In the genomic region with DNA sequence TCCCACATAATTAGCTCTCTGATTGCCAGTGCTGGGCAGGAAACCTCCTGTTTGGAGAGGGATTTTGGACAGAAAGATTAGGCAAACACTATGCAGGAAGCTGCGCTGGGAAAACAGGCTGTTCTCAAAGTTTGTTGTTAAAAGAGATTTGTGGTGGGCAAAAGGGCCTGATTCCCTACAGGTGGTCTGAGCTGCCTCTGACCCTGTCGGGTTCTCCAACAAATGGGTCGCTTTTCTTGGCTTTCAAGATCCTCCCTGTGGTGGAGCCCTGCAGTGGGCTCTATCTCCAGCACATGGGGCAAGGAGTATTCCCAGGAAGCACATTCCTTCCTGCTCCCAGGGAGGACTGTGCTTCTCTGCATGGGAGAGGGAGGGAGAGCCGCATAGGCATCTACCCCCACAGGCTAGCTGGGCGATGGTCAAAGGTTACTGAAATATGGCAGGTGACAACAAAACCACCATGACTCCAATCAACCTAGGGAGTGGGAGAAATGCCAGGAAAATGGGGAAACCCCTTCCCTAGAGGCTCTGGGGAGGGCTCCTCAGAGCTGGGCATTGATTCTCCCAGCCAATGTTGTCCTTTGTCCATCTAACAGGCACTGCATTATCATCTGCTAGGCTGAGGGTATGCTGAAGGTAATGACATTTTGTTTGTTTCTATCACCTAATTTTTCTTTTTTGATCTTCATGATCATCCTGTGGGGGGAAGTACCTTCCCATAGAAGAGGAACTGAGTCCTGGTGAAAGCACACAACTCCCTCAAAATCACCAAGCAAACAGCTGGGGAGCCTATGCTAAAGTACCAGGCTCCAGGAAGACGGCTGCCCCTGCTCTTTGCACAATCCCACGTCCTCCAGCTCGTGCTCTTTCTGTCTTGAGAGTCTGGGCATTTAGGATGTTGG, we compare ENCODE assay signal across 14 cellular contexts.
DNase-seq lines count a peak whose midpoint lies in the region; ATAC-seq, FAIRE-seq and TF ChIP-seq lines count a peak whose summit lies in the region.
"Had no signal": no experiment of that assay in that cellular context is flagged by ENCODE, and none has a peak within 500 bp of the region (broad histone marks: within the 10 kb centered on the region; RNA-seq: fewer than 3 reads in every experiment).

No MANE protein-coding gene starts in this region.

- H3K36me3 ChIP-seq in esophagus muscularis mucosa (no peaks in the 10 kb centered on the region), pancreas (no peaks in the 10 kb centered on the region)

- H3K4me3 ChIP-seq in esophagus muscularis mucosa (no peak overlapping the region), pancreas (no peak overlapping the region), coronary artery (no peak overlapping the region)

- H3K4me3 Mint-ChIP-seq in activated T-cell treated with anti-CD3 and anti-CD28 coated beads, Interleukin-2, amount 50 U/mL, for 4 hours: no peak overlapping the region
- H3K4me3 Mint-ChIP-seq: activated B cell treated with CpG ODN at 0.5 μM for 24 hours; activated naive CD8-positive, alpha-beta T cell treated with anti-CD3 and anti-CD28 coated beads for 36 hours; CD14-positive monocyte; memory B cell had no signal

- H3K27me3 ChIP-seq in esophagus muscularis mucosa (no peaks in the 10 kb centered on the region), pancreas (no peaks in the 10 kb centered on the region)

- H3K4me1 Mint-ChIP-seq in activated T-cell treated with anti-CD3 and anti-CD28 coated beads, Interleukin-2, amount 50 U/mL, for 4 hours (ENCODE audit: low read depth): no peaks in the 10 kb centered on the region
- H3K4me1 Mint-ChIP-seq: activated B cell treated with CpG ODN at 0.5 μM for 24 hours; activated naive CD8-positive, alpha-beta T cell treated with anti-CD3 and anti-CD28 coated beads for 36 hours; memory B cell had no signal

- H3K9me3 ChIP-seq in esophagus muscularis mucosa: no peaks in the 10 kb centered on the region
- no peaks in the 10 kb centered on the region for H3K9me3 ChIP-seq in pancreas

- POLR2A ChIA-PET in GM10248 (lab: Yijun Ruan, JAX): no interaction called here

- intact Hi-C loops in esophagus muscularis mucosa (cut with DNase I): no loop called here
- intact Hi-C loops in pancreas (cut with DNase I): no loop called here

- peak; percentile 5 to 45 (median 21) for ATAC-seq in pancreas
- ATAC-seq in activated T-cell treated with anti-CD3 and anti-CD28 coated beads, Interleukin-2, amount 50 U/mL, for 4 hours: no peak

- peaks cover 60 to 99% (median 99%) of the 10 kb centered on the region in 4 donors for H3K4me1 ChIP-seq in esophagus muscularis mucosa
- peaks cover 16 to 51% (median 33%) of the 10 kb centered on the region in 3 donors for H3K4me1 ChIP-seq in pancreas

- no peaks in the 10 kb centered on the region for H3K9me3 Mint-ChIP-seq in activated T-cell treated with anti-CD3 and anti-CD28 coated beads, Interleukin-2, amount 50 U/mL, for 4 hours
- H3K9me3 Mint-ChIP-seq: activated B cell treated with CpG ODN at 0.5 μM for 24 hours; activated naive CD8-positive, alpha-beta T cell treated with anti-CD3 and anti-CD28 coated beads for 36 hours; CD14-positive monocyte; memory B cell had no signal

- peak overlapping the region; percentile 78 to 88 (median 82) for H3K27ac ChIP-seq in esophagus muscularis mucosa (replicated peaks in 1 of 4)
- peak overlapping the region in 1 of 4 donors; percentile 12 for H3K27ac ChIP-seq in pancreas
- peak overlapping the region in 1 of 2 donors; percentile 72 for H3K27ac ChIP-seq in coronary artery

- no peak for TF ChIP-seq CTCF in GM10248 (IDR thresholded peaks at IDR 0.05; ENCODE audit: control extremely low read depth, extremely low read depth, low read depth, missing control alignments)
- TF ChIP-seq CTCF in esophagus muscularis mucosa (IDR thresholded peaks at IDR 0.05): no peak
- TF ChIP-seq CTCF in pancreas (IDR thresholded peaks at IDR 0.05): no peak
- TF ChIP-seq CTCF in coronary artery (IDR thresholded peaks at IDR 0.05): no peak

- TF ChIP-seq POLR2A in esophagus muscularis mucosa (IDR thresholded peaks at IDR 0.05; ENCODE audit: low read depth): no peak

- no peak for TF ChIP-seq EP300 in esophagus muscularis mucosa (IDR thresholded peaks at IDR 0.05)

- no peak for FAIRE-seq in pancreas (lab: Jason Lieb, UNC)
- FAIRE-seq: GM12892 had no signal

- peaks cover 8% of the 10 kb centered on the region for H3K27me3 Mint-ChIP-seq in activated T-cell treated with anti-CD3 and anti-CD28 coated beads, Interleukin-2, amount 50 U/mL, for 4 hours (ENCODE audit: low read depth)

- WGBS in esophagus muscularis mucosa: 76% methylated on average over 8 of the region's 8 CpGs
- WGBS in pancreas, 2 donors: 72% methylated on average over 8 of the region's 8 CpGs

- H3K36me3 Mint-ChIP-seq in activated T-cell treated with anti-CD3 and anti-CD28 coated beads, Interleukin-2, amount 50 U/mL, for 4 hours (ENCODE audit: insufficient read depth): no peaks in the 10 kb centered on the region
- H3K36me3 Mint-ChIP-seq: activated naive CD8-positive, alpha-beta T cell treated with anti-CD3 and anti-CD28 coated beads for 36 hours; CD14-positive monocyte; memory B cell had no signal

- DNase-seq in GM10248 (ENCODE audit: extremely low spot score) (peak; percentile 26), NCI-H69 (lab: John Stamatoyannopoulos, UW) (peak; percentile 66), esophagus muscularis mucosa (ENCODE audit: extremely low spot score) (no peak), pancreas (peak in 1 of 6 donors; percentile 42), coronary artery (ENCODE audit: low spot score) (no peak), NCI-H1048 (lab: John Stamatoyannopoulos, UW) (no peak)
- DNase-seq in activated CD8-positive, alpha-beta memory T cell treated with anti-CD3 and anti-CD28 coated beads for 24 hours: no peak
- DNase-seq in activated T-cell treated with anti-CD3 and anti-CD28 coated beads, Interleukin-2, amount 50 U/mL, for 4 hours: no peak
- DNase-seq: activated B cell treated with CpG ODN at 0.5 μM for 24 hours; activated naive CD8-positive, alpha-beta T cell treated with anti-CD3 and anti-CD28 coated beads for 36 hours; OCI-M1 had no signal

- CTCF ChIA-PET in GM10248 (lab: Yijun Ruan, JAX): interaction anchor here (1.1 to 2.3 kb wide), 5 partner anchors 11 to 104 kb away, joined by 3 to 6 read pairs (median 4); no protein-coding TSS in a partner anchor

Comparison
In these comparisons a context has a peak if more than half of its experiments do, and no peak if none do; other contexts are left out.
1. DNase-seq: peak in GM10248 (single experiment) and NCI-H69 (single experiment); none in esophagus muscularis mucosa (single experiment), coronary artery (single experiment), activated CD8-positive, alpha-beta memory T cell treated with anti-CD3 and anti-CD28 coated beads for 24 hours (single experiment), NCI-H1048 (single experiment) and activated T-cell treated with anti-CD3 and anti-CD28 coated beads, Interleukin-2, amount 50 U/mL, for 4 hours (single experiment).
2. ATAC-seq: peak in pancreas (4 of 4); none in activated T-cell treated with anti-CD3 and anti-CD28 coated beads, Interleukin-2, amount 50 U/mL, for 4 hours (0 of 2).